ENCODE assay signal across 16 cellular contexts in genomic region chr19:455851-456546, GRCh38. TPM values are rescaled to one million over a fixed set of nuclear protein-coding genes. Genes with fewer than 3 reads are reported as not detected.
DNase-seq lines count a peak whose midpoint lies in the region; ATAC-seq and TF ChIP-seq lines count a peak whose summit lies in the region.
"Had no signal": no experiment of that assay in that cellular context is flagged by ENCODE, and none has a peak within 500 bp of the region (broad histone marks: within the 10 kb centered on the region; RNA-seq: fewer than 3 reads in every experiment).

No MANE protein-coding gene starts in this region.

- H3K4me1 Mint-ChIP-seq in activated naive CD8-positive, alpha-beta T cell treated with anti-CD3 and anti-CD28 coated beads, Interleukin-2, amount 50 U/mL, for 24 hours, result peaks cover 7% of the 10 kb centered on the region
- peaks cover 4% of the 10 kb centered on the region for H3K4me1 Mint-ChIP-seq in activated naive CD8-positive, alpha-beta T cell treated with anti-CD3 and anti-CD28 coated beads for 36 hours
- H3K4me1 Mint-ChIP-seq in stimulated activated naive CD8-positive, alpha-beta T cell treated with anti-CD3 and anti-CD28 coated beads, Interleukin-15, amount 100 ng/mL, for 72 hours, result no peaks in the 10 kb centered on the region
- H3K4me1 Mint-ChIP-seq in neural crest cell (peaks cover 10% of the 10 kb centered on the region), immature natural killer cell (peaks cover 5 to 6% of the 10 kb centered on the region in 2 donors), T-helper 17 cell (no peaks in the 10 kb centered on the region)

- no peaks in the 10 kb centered on the region for H3K36me3 Mint-ChIP-seq in activated naive CD8-positive, alpha-beta T cell treated with anti-CD3 and anti-CD28 coated beads, Interleukin-2, amount 50 U/mL, for 24 hours (ENCODE audit: low read depth)
- H3K36me3 Mint-ChIP-seq in activated naive CD8-positive, alpha-beta T cell treated with anti-CD3 and anti-CD28 coated beads for 36 hours, result no peaks in the 10 kb centered on the region
- H3K36me3 Mint-ChIP-seq in neural crest cell (ENCODE audit: low read depth) (peaks cover 6% of the 10 kb centered on the region), immature natural killer cell (no peaks in the 10 kb centered on the region), T-helper 17 cell (ENCODE audit: low read depth) (no peaks in the 10 kb centered on the region)

- no peak for DNase-seq in activated naive CD8-positive, alpha-beta T cell treated with anti-CD3 and anti-CD28 coated beads, Interleukin-2, amount 50 U/mL, for 24 hours
- no peak for DNase-seq in activated naive CD8-positive, alpha-beta T cell treated with anti-CD3 and anti-CD28 coated beads for 36 hours
- DNase-seq in stimulated activated naive CD8-positive, alpha-beta T cell treated with anti-CD3 and anti-CD28 coated beads, Interleukin-15, Interleukin-2, amounts not matched to agents 100 U/mL and 50 U/mL, for 24 hours, result no peak
- no peak for DNase-seq in stimulated activated naive CD8-positive, alpha-beta T cell treated with anti-CD3 and anti-CD28 coated beads, Interleukin-15, amount 100 ng/mL, for 72 hours
- DNase-seq in neural crest cell (ENCODE audit: low read depth, low spot score), result no peak
- DNase-seq in SHP77 treated with DMSO at 0.1 percent for 48 hours (lab: John Stamatoyannopoulos, UW), result no peak
- no peak for DNase-seq in immature natural killer cell
- no peak for DNase-seq in T-helper 17 cell
- DNase-seq: AML-193; Caco-2; CD4-positive, alpha-beta T cell; DMS79; GDM1; GM23248 had no signal

- no peak overlapping the region for H3K27ac Mint-ChIP-seq in activated naive CD8-positive, alpha-beta T cell treated with anti-CD3 and anti-CD28 coated beads, Interleukin-2, amount 50 U/mL, for 24 hours
- no peak overlapping the region for H3K27ac Mint-ChIP-seq in activated naive CD8-positive, alpha-beta T cell treated with anti-CD3 and anti-CD28 coated beads for 36 hours
- H3K27ac Mint-ChIP-seq in stimulated activated naive CD8-positive, alpha-beta T cell treated with anti-CD3 and anti-CD28 coated beads, Interleukin-15, amount 100 ng/mL, for 72 hours, result no peak overlapping the region
- H3K27ac Mint-ChIP-seq in neural crest cell (ENCODE audit: unreplicated experiment) (peak overlapping the region; percentile 62), immature natural killer cell (no peak overlapping the region), T-helper 17 cell (no peak overlapping the region)
- H3K27ac Mint-ChIP-seq: CD4-positive, alpha-beta T cell had no signal

- no peak for TF ChIP-seq CTCF in neural crest cell (conservative IDR thresholded peaks at IDR 0.05)

- H3K9me3 ChIP-seq in T-helper 17 cell (ENCODE audit: control insufficient read depth, low read length, poor library complexity, severe bottlenecking), result no peaks in the 10 kb centered on the region
- H3K9me3 ChIP-seq: A549 had no signal

- peaks cover 13% of the 10 kb centered on the region for H3K27me3 Mint-ChIP-seq in activated naive CD8-positive, alpha-beta T cell treated with anti-CD3 and anti-CD28 coated beads, Interleukin-2, amount 50 U/mL, for 24 hours
- H3K27me3 Mint-ChIP-seq in activated naive CD8-positive, alpha-beta T cell treated with anti-CD3 and anti-CD28 coated beads for 36 hours, result peaks cover 6% of the 10 kb centered on the region
- peaks cover 7% of the 10 kb centered on the region for H3K27me3 Mint-ChIP-seq in stimulated activated naive CD8-positive, alpha-beta T cell treated with anti-CD3 and anti-CD28 coated beads, Interleukin-15, amount 100 ng/mL, for 72 hours
- peaks cover 6% of the 10 kb centered on the region for H3K27me3 Mint-ChIP-seq in neural crest cell (ENCODE audit: low read depth)
- peaks cover 0 to 5% (median 3%) of the 10 kb centered on the region in 3 donors for H3K27me3 Mint-ChIP-seq in immature natural killer cell (ENCODE audit: low read depth in 3 of 3)
- H3K27me3 Mint-ChIP-seq in T-helper 17 cell, result peaks cover 6% of the 10 kb centered on the region

- H3K9me3 Mint-ChIP-seq in activated naive CD8-positive, alpha-beta T cell treated with anti-CD3 and anti-CD28 coated beads, Interleukin-2, amount 50 U/mL, for 24 hours, result no peaks in the 10 kb centered on the region
- no peaks in the 10 kb centered on the region for H3K9me3 Mint-ChIP-seq in activated naive CD8-positive, alpha-beta T cell treated with anti-CD3 and anti-CD28 coated beads for 36 hours
- H3K9me3 Mint-ChIP-seq in stimulated activated naive CD8-positive, alpha-beta T cell treated with anti-CD3 and anti-CD28 coated beads, Interleukin-15, amount 100 ng/mL, for 72 hours, result no peaks in the 10 kb centered on the region
- H3K9me3 Mint-ChIP-seq in neural crest cell, result no peaks in the 10 kb centered on the region
- no peaks in the 10 kb centered on the region for H3K9me3 Mint-ChIP-seq in immature natural killer cell
- H3K9me3 Mint-ChIP-seq: CD4-positive, alpha-beta T cell had no signal

- H3K4me3 Mint-ChIP-seq in activated naive CD8-positive, alpha-beta T cell treated with anti-CD3 and anti-CD28 coated beads, Interleukin-2, amount 50 U/mL, for 24 hours, result no peak overlapping the region
- no peak overlapping the region for H3K4me3 Mint-ChIP-seq in activated naive CD8-positive, alpha-beta T cell treated with anti-CD3 and anti-CD28 coated beads for 36 hours
- no peak overlapping the region for H3K4me3 Mint-ChIP-seq in stimulated activated naive CD8-positive, alpha-beta T cell treated with anti-CD3 and anti-CD28 coated beads, Interleukin-15, amount 100 ng/mL, for 72 hours
- H3K4me3 Mint-ChIP-seq in neural crest cell (no peak overlapping the region), immature natural killer cell (no peak overlapping the region), T-helper 17 cell (no peak overlapping the region)
- H3K4me3 Mint-ChIP-seq: CD4-positive, alpha-beta T cell had no signal

- peak; percentile 17 for ATAC-seq in activated naive CD8-positive, alpha-beta T cell treated with anti-CD3 and anti-CD28 coated beads, Interleukin-2, amount 50 U/mL, for 24 hours
- peak; percentile 15 for ATAC-seq in stimulated activated naive CD8-positive, alpha-beta T cell treated with anti-CD3 and anti-CD28 coated beads, Interleukin-15, Interleukin-2, amounts not matched to agents 100 U/mL and 50 U/mL, for 24 hours
- ATAC-seq in stimulated activated naive CD8-positive, alpha-beta T cell treated with anti-CD3 and anti-CD28 coated beads, Interleukin-15, amount 100 ng/mL, for 72 hours, result no peak
- ATAC-seq in T-helper 17 cell, result no peak
- ATAC-seq: A549 had no signal

RNA-seq across cellular contexts. Expression of gene SHC2, which starts 4.8 kb away (rescaled TPM):
- total RNA-seq in activated naive CD8-positive, alpha-beta T cell treated with anti-CD3 and anti-CD28 coated beads for 36 hours, result under 1 TPM in 1 of 2 experiments, not detected in 1; 0.32 TPM
- 39.0 and 45.2 TPM in 2 replicates for total RNA-seq in neural crest cell
- polyA plus RNA-seq in immature natural killer cell, result not detected
- not detected for total RNA-seq in T-helper 17 cell
- total RNA-seq: GM23248 had no signal
- polyA plus RNA-seq: GM23248 had no signal

RNA-seq across cellular contexts. Expression of gene MADCAM1, which starts 40.3 kb away (rescaled TPM):
- total RNA-seq in activated naive CD8-positive, alpha-beta T cell treated with anti-CD3 and anti-CD28 coated beads for 36 hours, result under 1 TPM in 1 of 2 experiments, not detected in 1; 0.21 TPM
- total RNA-seq in neural crest cell (0.75 and 1.1 TPM in 2 replicates), T-helper 17 cell (under 1 TPM; 0.15 to 0.31 TPM)
- polyA plus RNA-seq in immature natural killer cell, result under 1 TPM in 1 of 3 donors, not detected in 2; 0.30 TPM
- total RNA-seq: Daoy had no signal

RNA-seq across cellular contexts. Expression of gene C2CD4C, which starts 47.1 kb away (rescaled TPM):
- total RNA-seq in activated naive CD8-positive, alpha-beta T cell treated with anti-CD3 and anti-CD28 coated beads for 36 hours, result under 1 TPM; 0.12 to 0.19 TPM
- 5.6 and 6.7 TPM in 2 replicates for total RNA-seq in neural crest cell
- polyA plus RNA-seq in immature natural killer cell, result not detected
- total RNA-seq in T-helper 17 cell, result not detected
- total RNA-seq: CD4-positive, alpha-beta T cell; Daoy had no signal

RNA-seq across cellular contexts. Expression of gene TPGS1, which starts 51.3 kb away (rescaled TPM):
- total RNA-seq in activated naive CD8-positive, alpha-beta T cell treated with anti-CD3 and anti-CD28 coated beads for 36 hours, result 10 to 100 TPM in 1 of 2 experiments, 1 to 10 TPM in 1; 9.3 to 10.3 TPM
- total RNA-seq in neural crest cell (22.3 TPM in 2 replicates), T-helper 17 cell (10 to 100 TPM; 24.3 to 24.8 TPM)
- polyA plus RNA-seq in immature natural killer cell, result 10 to 100 TPM; 28.8 to 63.6 (median 37.0) TPM

Comparison
In these comparisons a context has a peak if more than half of its experiments do, and no peak if none do; other contexts are left out.
1. ATAC-seq: peak in activated naive CD8-positive, alpha-beta T cell treated with anti-CD3 and anti-CD28 coated beads, Interleukin-2, amount 50 U/mL, for 24 hours (single experiment) and stimulated activated naive CD8-positive, alpha-beta T cell treated with anti-CD3 and anti-CD28 coated beads, Interleukin-15, Interleukin-2, amounts not matched to agents 100 U/mL and 50 U/mL, for 24 hours (single experiment); none in stimulated activated naive CD8-positive, alpha-beta T cell treated with anti-CD3 and anti-CD28 coated beads, Interleukin-15, amount 100 ng/mL, for 72 hours (single experiment) and T-helper 17 cell (single experiment).
2. RNA of gene SHC2, which starts 4.8 kb away (total RNA-seq): 39.0 to 45.2 TPM in neural crest cell; 0.32 TPM in activated naive CD8-positive, alpha-beta T cell treated with anti-CD3 and anti-CD28 coated beads for 36 hours and not detected in T-helper 17 cell; every median in the first group is over 10 times any median in the second.